In genomic region chr7:91357379-91357778, GRCh38 we compare ENCODE assay signal across 1 cellular context.
TF ChIP-seq lines count a peak whose summit lies in the region.

No MANE protein-coding gene starts in this region.

TF ChIP-seq in H1, 55 proteins besides CTCF, POLR2A, EP300 and RAD21:
- TF ChIP-seq EZH2 (IDR thresholded peaks at IDR 0.05; ENCODE audit: low read depth, low read length, severe bottlenecking) (peak; percentile 40), MAFK (IDR thresholded peaks at IDR 0.05; ENCODE audit: low read depth, low read length) (no peak), ATF2 (IDR thresholded peaks at IDR 0.05; ENCODE audit: low read length) (no peak), CHD1 (IDR thresholded peaks at IDR 0.05; ENCODE audit: low read depth, low read length) (no peak), SIRT6 (IDR thresholded peaks at IDR 0.05; ENCODE audit: low read length) (no peak), GTF2F1 (IDR thresholded peaks at IDR 0.05; ENCODE audit: borderline replicate concordance, low read depth, low read length) (no peak)
TF ChIP-seq in H1: peak in this region for 1.
